In genomic region chr20:17507032-17507431, GRCh38 we compare ENCODE assay signal across 24 cellular contexts. TPM values are rescaled to one million over a fixed set of nuclear protein-coding genes. Genes with fewer than 3 reads are reported as not detected.
DNase-seq lines count a peak whose midpoint lies in the region; ATAC-seq and TF ChIP-seq lines count a peak whose summit lies in the region.
"Had no signal": no experiment of that assay in that cellular context is flagged by ENCODE, and none has a peak within 500 bp of the region (broad histone marks: within the 10 kb centered on the region; RNA-seq: fewer than 3 reads in every experiment).

No MANE protein-coding gene starts in this region.

- H3K27ac Mint-ChIP-seq in activated CD4-positive, alpha-beta T cell treated with anti-CD3 and anti-CD28 coated beads, Interleukin-2, amount 10 ng/mL, durations not matched to agents 7 days and 5 days, result peak overlapping the region; percentile 3
- H3K27ac Mint-ChIP-seq in activated CD4-positive, alpha-beta memory T cell treated with anti-CD3 and anti-CD28 coated beads, Interleukin-2, amount 10 ng/mL, durations not matched to agents 7 days and 5 days, result peak overlapping the region; percentile 64
- peak overlapping the region; percentile 42 to 97 (median 92) for H3K27ac Mint-ChIP-seq in immature natural killer cell
- no peak overlapping the region for H3K27ac Mint-ChIP-seq in endodermal cell
- H3K27ac Mint-ChIP-seq: activated naive CD8-positive, alpha-beta T cell treated with anti-CD3 and anti-CD28 coated beads, Interleukin-2, amount 10 ng/mL, durations not matched to agents 7 days and 5 days had no signal

- H3K27ac ChIP-seq in psoas muscle (no peak overlapping the region), endodermal cell (ENCODE audit: low read depth, low read length) (no peak overlapping the region)
- H3K27ac ChIP-seq: HL-60, PC-9, testis had no signal

- H3K27me3 ChIP-seq in psoas muscle (ENCODE audit: insufficient read depth in 3 of 3, low read length in 2 of 3), result no peaks in the 10 kb centered on the region
- no peaks in the 10 kb centered on the region for H3K27me3 ChIP-seq in endodermal cell (ENCODE audit: control insufficient read depth, insufficient read depth, low read length, poor library complexity, severe bottlenecking)
- H3K27me3 ChIP-seq: testis had no signal

- peaks cover 8% of the 10 kb centered on the region for H3K36me3 Mint-ChIP-seq in activated CD4-positive, alpha-beta T cell treated with anti-CD3 and anti-CD28 coated beads, Interleukin-2, amount 10 ng/mL, durations not matched to agents 7 days and 5 days (ENCODE audit: low read depth)
- peaks cover 19% of the 10 kb centered on the region for H3K36me3 Mint-ChIP-seq in activated CD4-positive, alpha-beta memory T cell treated with anti-CD3 and anti-CD28 coated beads, Interleukin-2, amount 10 ng/mL, durations not matched to agents 7 days and 5 days (ENCODE audit: low read depth)
- H3K36me3 Mint-ChIP-seq in immature natural killer cell (no peaks in the 10 kb centered on the region), endodermal cell (ENCODE audit: low read depth) (peaks cover 5% of the 10 kb centered on the region)
- H3K36me3 Mint-ChIP-seq: activated naive CD8-positive, alpha-beta T cell treated with anti-CD3 and anti-CD28 coated beads, Interleukin-2, amount 10 ng/mL, durations not matched to agents 7 days and 5 days; stimulated activated naive B cell treated with anti-CD40 and anti-IgM and Interleukin-4, amounts not matched to agents 10 μg/mL and 1 μg/mL and 100 μg/mL, for 72 hours had no signal

- POLR2A ChIA-PET in activated CD4-positive, alpha-beta T cell treated with anti-CD3 and anti-CD28 coated beads, Interleukin-2, amount 10 ng/mL, durations not matched to agents 7 days and 5 days (lab: Charles Lee), result no interaction called here
- POLR2A ChIA-PET in activated CD4-positive, alpha-beta memory T cell treated with anti-CD3 and anti-CD28 coated beads, Interleukin-2, amount 10 ng/mL, durations not matched to agents 7 days and 5 days (lab: Charles Lee), result interaction anchor here (0.6 to 4.2 kb wide), 5 partner anchors 23 to 631 kb away, joined by 3 to 71 read pairs (median 9); partner anchors contain the start of genes BFSP1, KAT14, PET117 and RRBP1

- H3K36me3 ChIP-seq in psoas muscle (ENCODE audit: insufficient read depth in 1 of 2, low read depth in 1 of 2) (no peaks in the 10 kb centered on the region), endodermal cell (ENCODE audit: control insufficient read depth, insufficient read depth, low read length) (no peaks in the 10 kb centered on the region)

- WGBS in psoas muscle, 3 donors, result 94 to 100% (median 95%) methylated on average over 2 of the region's 2 CpGs
- 83% methylated on average over 1 of the region's 2 CpGs; no CpG with 5 or more reads in 1 of the 2 experiments for WGBS in endodermal cell (ENCODE audit: insufficient coverage in 1 of 2, insufficient read length in 1 of 2), 2 experiments

- peaks cover 14% of the 10 kb centered on the region for H3K27me3 Mint-ChIP-seq in activated CD4-positive, alpha-beta T cell treated with anti-CD3 and anti-CD28 coated beads, Interleukin-2, amount 10 ng/mL, durations not matched to agents 7 days and 5 days
- peaks cover 6% of the 10 kb centered on the region for H3K27me3 Mint-ChIP-seq in activated CD4-positive, alpha-beta memory T cell treated with anti-CD3 and anti-CD28 coated beads, Interleukin-2, amount 10 ng/mL, durations not matched to agents 7 days and 5 days
- H3K27me3 Mint-ChIP-seq in immature natural killer cell (ENCODE audit: low read depth in 3 of 3), result peaks cover 6 to 18% (median 17%) of the 10 kb centered on the region in 3 donors
- H3K27me3 Mint-ChIP-seq in endodermal cell (ENCODE audit: insufficient read depth), result no peaks in the 10 kb centered on the region
- H3K27me3 Mint-ChIP-seq: activated CD4-positive, alpha-beta T cell treated with anti-CD3 and anti-CD28 coated beads for 36 hours had no signal

- no peak overlapping the region for H3K4me3 ChIP-seq in psoas muscle
- no peak overlapping the region for H3K4me3 ChIP-seq in endodermal cell (ENCODE audit: low read length)
- H3K4me3 ChIP-seq: PC-9, testis had no signal

- no peak overlapping the region for H3K9ac ChIP-seq in endodermal cell (ENCODE audit: extremely low read depth, low read length, poor library complexity, severe bottlenecking)

- H3K9me3 ChIP-seq in psoas muscle, result no peaks in the 10 kb centered on the region
- no peaks in the 10 kb centered on the region for H3K9me3 ChIP-seq in endodermal cell (ENCODE audit: control insufficient read depth, low read length)
- H3K9me3 ChIP-seq: testis had no signal

- no peak for TF ChIP-seq CTCF in psoas muscle (IDR thresholded peaks at IDR 0.05)
- no peak for TF ChIP-seq CTCF in endodermal cell (conservative IDR thresholded peaks at IDR 0.05)
- TF ChIP-seq CTCF in omental fat pad (IDR thresholded peaks at IDR 0.05), result no peak

- CTCF ChIA-PET in activated CD4-positive, alpha-beta T cell treated with anti-CD3 and anti-CD28 coated beads, Interleukin-2, amount 10 ng/mL, durations not matched to agents 7 days and 5 days (lab: Charles Lee), result interaction anchor here (0.5 kb wide), 1 partner anchor 351 kb away, joined by 3 read pairs; no protein-coding TSS in a partner anchor
- CTCF ChIA-PET in activated CD4-positive, alpha-beta memory T cell treated with anti-CD3 and anti-CD28 coated beads, Interleukin-2, amount 10 ng/mL, durations not matched to agents 7 days and 5 days (lab: Charles Lee), result interaction anchor here (0.8 to 3.5 kb wide), 6 partner anchors 25 to 460 kb away, joined by 3 to 77 read pairs (median 14); partner anchors contain the start of genes BFSP1, DSTN and RRBP1

- H3K4me1 ChIP-seq in psoas muscle (no peaks in the 10 kb centered on the region), endodermal cell (ENCODE audit: control insufficient read depth, insufficient read depth, low read length) (no peaks in the 10 kb centered on the region)

- peaks cover 69% of the 10 kb centered on the region for H3K4me1 Mint-ChIP-seq in activated CD4-positive, alpha-beta T cell treated with anti-CD3 and anti-CD28 coated beads, Interleukin-2, amount 10 ng/mL, durations not matched to agents 7 days and 5 days
- peaks cover 84% of the 10 kb centered on the region for H3K4me1 Mint-ChIP-seq in activated CD4-positive, alpha-beta memory T cell treated with anti-CD3 and anti-CD28 coated beads, Interleukin-2, amount 10 ng/mL, durations not matched to agents 7 days and 5 days
- H3K4me1 Mint-ChIP-seq in immature natural killer cell (peaks cover 68 to 77% of the 10 kb centered on the region in 2 donors), endodermal cell (peaks cover 24% of the 10 kb centered on the region)

- ATAC-seq in psoas muscle, result no peak
- ATAC-seq in omental fat pad (ENCODE audit: low FRiP score), result no peak
- ATAC-seq: activated CD4-positive, alpha-beta T cell treated with anti-CD3 and anti-CD28 coated beads for 36 hours; left ventricle myocardium superior; stimulated activated naive B cell treated with anti-CD40 and anti-IgM and Interleukin-4, amounts not matched to agents 10 μg/mL and 1 μg/mL and 100 μg/mL, for 72 hours had no signal

- intact Hi-C loops in psoas muscle (cut with DNase I), result loop anchor here in 1 of 2 donors (10.0 kb wide), 2 partner anchors 488 to 768 kb away; no protein-coding TSS in a partner anchor

- no peak overlapping the region for H3K4me3 Mint-ChIP-seq in activated CD4-positive, alpha-beta T cell treated with anti-CD3 and anti-CD28 coated beads, Interleukin-2, amount 10 ng/mL, durations not matched to agents 7 days and 5 days
- H3K4me3 Mint-ChIP-seq in activated CD4-positive, alpha-beta memory T cell treated with anti-CD3 and anti-CD28 coated beads, Interleukin-2, amount 10 ng/mL, durations not matched to agents 7 days and 5 days, result peak overlapping the region; percentile 63
- H3K4me3 Mint-ChIP-seq in immature natural killer cell (peak overlapping the region; percentile 48 to 88 (median 57)), endodermal cell (no peak overlapping the region)
- H3K4me3 Mint-ChIP-seq: activated CD4-positive, alpha-beta T cell treated with anti-CD3 and anti-CD28 coated beads for 36 hours; stimulated activated naive B cell treated with anti-CD40 and anti-IgM and Interleukin-4, amounts not matched to agents 10 μg/mL and 1 μg/mL and 100 μg/mL, for 72 hours had no signal

- H3K9me3 Mint-ChIP-seq in activated CD4-positive, alpha-beta T cell treated with anti-CD3 and anti-CD28 coated beads, Interleukin-2, amount 10 ng/mL, durations not matched to agents 7 days and 5 days, result no peaks in the 10 kb centered on the region
- peaks cover 2% of the 10 kb centered on the region for H3K9me3 Mint-ChIP-seq in activated CD4-positive, alpha-beta memory T cell treated with anti-CD3 and anti-CD28 coated beads, Interleukin-2, amount 10 ng/mL, durations not matched to agents 7 days and 5 days
- H3K9me3 Mint-ChIP-seq in immature natural killer cell, result no peaks in the 10 kb centered on the region
- no peaks in the 10 kb centered on the region for H3K9me3 Mint-ChIP-seq in endodermal cell
- H3K9me3 Mint-ChIP-seq: activated naive CD8-positive, alpha-beta T cell treated with anti-CD3 and anti-CD28 coated beads, Interleukin-2, amount 10 ng/mL, durations not matched to agents 7 days and 5 days; stimulated activated naive B cell treated with anti-CD40 and anti-IgM and Interleukin-4, amounts not matched to agents 10 μg/mL and 1 μg/mL and 100 μg/mL, for 72 hours had no signal

- DNase-seq in activated CD4-positive, alpha-beta T cell treated with anti-CD3 and anti-CD28 coated beads, Interleukin-2, amount 10 ng/mL, durations not matched to agents 7 days and 5 days, result no peak
- DNase-seq in activated CD4-positive, alpha-beta T cell treated with anti-CD3 and anti-CD28 coated beads, Interleukin-2, amount 50 U/mL, for 1 hour, result no peak
- DNase-seq in OCI-M1 (lab: John Stamatoyannopoulos, UW), result peak; percentile 94
- DNase-seq in activated CD4-positive, alpha-beta memory T cell treated with anti-CD3 and anti-CD28 coated beads, Interleukin-2, amount 10 ng/mL, durations not matched to agents 7 days and 5 days, result peak; percentile 36
- DNase-seq in immature natural killer cell, result peak; percentile 13 to 43 (median 35)
- DNase-seq in psoas muscle, result no peak
- DNase-seq in endodermal cell, result no peak
- DNase-seq in omental fat pad (ENCODE audit: low spot score), result no peak
- DNase-seq: 8988T; activated CD4-positive, alpha-beta T cell treated with anti-CD3 and anti-CD28 coated beads for 36 hours; activated naive CD8-positive, alpha-beta T cell treated with anti-CD3 and anti-CD28 coated beads, Interleukin-2, amount 10 ng/mL, durations not matched to agents 7 days and 5 days; central memory CD4-positive, alpha-beta T cell; GOT3; islet precursor cell; Karpas-422; left ventricle myocardium superior; NCI-H1694; NCI-H510A; PC-9; SHP77; stimulated activated CD4-positive, alpha-beta T cell treated with anti-CD3 and anti-CD28 coated beads, Interleukin-4, amount 100 ng/mL, for 4 hours; stimulated activated naive B cell treated with anti-CD40 and anti-IgM and Interleukin-4, amounts not matched to agents 10 μg/mL and 1 μg/mL and 100 μg/mL, for 72 hours; testis had no signal

RNA-seq across cellular contexts. Expression of gene BFSP1, which starts 24.1 kb away (rescaled TPM):
- 1 to 10 TPM; 2.0 to 2.2 TPM for total RNA-seq in activated CD4-positive, alpha-beta T cell treated with anti-CD3 and anti-CD28 coated beads, Interleukin-2, amount 10 ng/mL, durations not matched to agents 7 days and 5 days
- 1 to 10 TPM; 2.7 to 3.2 TPM for total RNA-seq in activated CD4-positive, alpha-beta memory T cell treated with anti-CD3 and anti-CD28 coated beads, Interleukin-2, amount 10 ng/mL, durations not matched to agents 7 days and 5 days
- polyA plus RNA-seq in immature natural killer cell, result 1 to 10 TPM; 4.8 to 6.6 (median 5.8) TPM
- total RNA-seq in psoas muscle, result under 1 TPM in 3 of 4 donors, not detected in 1; 0.30 to 0.57 (median 0.34) TPM
- under 1 TPM; 0.12 to 0.18 (median 0.17) TPM for polyA plus RNA-seq in psoas muscle
- total RNA-seq in endodermal cell, result 10 to 100 TPM in 1 of 2 donors, 1 to 10 TPM in 1; 9.4 to 12.0 TPM
- 1.3 TPM for polyA plus RNA-seq in endodermal cell (2013, experiment 1 of 2)
- 1.4 TPM for polyA plus RNA-seq in endodermal cell (2013, experiment 2 of 2)
- 1 to 10 TPM in 2 of 4 donors, under 1 TPM in 2; 0.38 to 2.0 (median 0.98) TPM for total RNA-seq in omental fat pad

Comparison
In these comparisons a context has a peak if more than half of its experiments do, and no peak if none do; other contexts are left out.
1. DNase-seq: peak in OCI-M1 (single experiment), activated CD4-positive, alpha-beta memory T cell treated with anti-CD3 and anti-CD28 coated beads, Interleukin-2, amount 10 ng/mL, durations not matched to agents 7 days and 5 days (single experiment) and immature natural killer cell (3 of 3); none in activated CD4-positive, alpha-beta T cell treated with anti-CD3 and anti-CD28 coated beads, Interleukin-2, amount 10 ng/mL, durations not matched to agents 7 days and 5 days (single experiment), activated CD4-positive, alpha-beta T cell treated with anti-CD3 and anti-CD28 coated beads, Interleukin-2, amount 50 U/mL, for 1 hour (single experiment), psoas muscle (0 of 2), endodermal cell (single experiment) and omental fat pad (single experiment).
2. H3K4me3 Mint-ChIP-seq: peak in activated CD4-positive, alpha-beta memory T cell treated with anti-CD3 and anti-CD28 coated beads, Interleukin-2, amount 10 ng/mL, durations not matched to agents 7 days and 5 days (single experiment) and immature natural killer cell (5 of 5); none in activated CD4-positive, alpha-beta T cell treated with anti-CD3 and anti-CD28 coated beads, Interleukin-2, amount 10 ng/mL, durations not matched to agents 7 days and 5 days (single experiment) and endodermal cell (single experiment).